21 cellular contexts compared by ENCODE assay signal in the genomic region with DNA sequence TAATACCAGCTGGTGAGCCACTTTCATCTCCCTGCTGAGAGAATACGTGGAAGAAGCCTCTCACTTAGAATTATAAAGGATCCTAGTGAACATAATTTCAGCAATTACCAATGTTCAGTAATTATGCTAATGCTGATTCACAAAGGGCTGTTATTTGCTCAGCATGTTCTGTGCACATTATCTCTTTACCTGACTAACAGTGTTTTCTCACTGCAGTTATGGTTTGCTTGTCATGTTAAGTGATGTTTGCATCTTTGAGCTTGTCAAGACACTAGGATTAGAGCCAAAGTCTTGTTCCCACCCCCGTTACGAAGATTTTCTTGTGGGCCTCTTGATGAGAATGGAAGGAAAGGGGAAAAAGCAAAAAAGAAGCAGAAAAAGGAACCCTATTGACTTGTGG.
"Had no signal": no experiment of that assay in that cellular context is flagged by ENCODE, and none has a peak within 500 bp of the region (broad histone marks: within the 10 kb centered on the region; RNA-seq: fewer than 3 reads in every experiment).

No MANE protein-coding gene starts in this region.

- H3K4me3 ChIP-seq: ascending aorta, Peyer's patch, SJSA1 had no signal

- ATAC-seq: activated CD4-positive, CD25-positive, alpha-beta regulatory T cell treated with anti-CD3 and anti-CD28 coated beads, Interleukin-2, amount 50 U/mL, for 24 hours; activated CD8-positive, alpha-beta memory T cell treated with anti-CD3 and anti-CD28 coated beads, Interleukin-2, amount 10 ng/mL, durations not matched to agents 7 days and 5 days; activated naive CD4-positive, alpha-beta T cell treated with anti-CD3 and anti-CD28 coated beads, Interleukin-2, amount 50 U/mL, for 72 hours; activated naive CD8-positive, alpha-beta T cell treated with anti-CD3 and anti-CD28 coated beads, Interleukin-2, amount 50 U/mL, for 24 hours had no signal

- DNase-seq: activated CD4-positive, alpha-beta T cell treated with anti-CD3 and anti-CD28 coated beads for 4 hours; activated CD8-positive, alpha-beta memory T cell treated with anti-CD3 and anti-CD28 coated beads, Interleukin-2, amount 10 ng/mL, durations not matched to agents 7 days and 5 days; activated effector memory CD4-positive, alpha-beta T cell treated with Interleukin-2 at 50 U/mL for 16 hours; activated naive CD4-positive, alpha-beta T cell treated with Interleukin-2 at 50 U/mL for 16 hours; activated naive CD8-positive, alpha-beta T cell treated with anti-CD3 and anti-CD28 coated beads, Interleukin-2, amount 50 U/mL, for 24 hours; activated T-cell treated with anti-CD3 and anti-CD28 coated beads, Interleukin-2, amount 50 U/mL, for 24 hours; amniotic stem cell; cortex of kidney; NCI-H1092; NCI-H187; NCI-H2081; NCI-H510A treated with DMSO at 0.1 percent for 48 hours; NCI-H774; Peyer's patch; Right ventricle myocardium superior had no signal

- H3K4me2 ChIP-seq: KMS-11 had no signal

- H3K4me1 ChIP-seq: ascending aorta, Peyer's patch, SJSA1 had no signal

- H3K9me3 ChIP-seq: ascending aorta, Peyer's patch, SJSA1 had no signal

- H3K27ac ChIP-seq: ascending aorta, KMS-11, Peyer's patch, RWPE1, SJSA1 had no signal

- H3K27me3 ChIP-seq: ascending aorta, Peyer's patch, SJSA1 had no signal

- H3K9ac ChIP-seq: KMS-11 had no signal

- H3K36me3 ChIP-seq: ascending aorta, Peyer's patch, SJSA1 had no signal
